In the genomic region with DNA sequence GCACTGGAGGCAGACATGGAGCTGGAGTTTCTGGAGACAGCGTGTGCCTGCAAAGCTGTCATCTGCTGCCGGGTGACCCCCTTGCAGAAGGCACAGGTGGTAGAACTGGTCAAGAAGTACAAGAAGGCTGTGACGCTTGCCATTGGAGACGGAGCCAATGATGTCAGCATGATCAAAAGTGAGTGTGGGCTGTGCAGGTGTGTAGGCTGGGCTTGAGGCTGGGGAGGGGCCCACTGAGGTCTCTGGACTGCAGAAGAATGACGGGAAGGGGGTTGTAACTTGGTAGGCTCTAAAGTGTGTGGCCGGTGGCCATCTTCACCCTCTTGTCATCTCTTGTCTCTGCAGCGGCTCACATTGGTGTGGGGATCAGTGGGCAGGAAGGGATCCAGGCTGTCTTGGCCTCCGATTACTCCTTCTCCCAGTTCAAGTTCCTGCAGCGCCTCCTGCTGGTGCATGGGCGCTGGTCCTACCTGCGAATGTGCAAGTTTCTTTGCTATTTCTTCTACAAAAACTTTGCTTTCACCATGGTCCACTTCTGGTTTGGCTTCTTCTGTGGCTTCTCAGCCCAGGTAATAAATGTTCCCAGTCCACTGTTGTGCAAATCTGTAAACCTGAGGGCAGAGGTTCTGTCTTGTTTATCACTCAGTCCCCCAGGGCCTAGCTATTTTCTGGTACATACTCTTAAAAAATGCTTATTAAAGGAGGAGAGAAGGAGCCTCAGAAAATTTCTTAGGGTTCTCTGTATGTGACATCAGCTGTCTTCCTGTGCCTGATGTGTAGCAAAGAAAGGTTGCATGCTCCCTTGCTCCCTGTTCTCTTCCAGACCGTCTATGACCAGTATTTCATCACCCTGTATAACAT, we compare ENCODE assay signal across 8 cellular contexts. TPM values are rescaled to one million over a fixed set of nuclear protein-coding genes. Genes with fewer than 3 reads are reported as not detected.
DNase-seq lines count a peak whose midpoint lies in the region; ATAC-seq and TF ChIP-seq lines count a peak whose summit lies in the region.

No MANE protein-coding gene starts in this region.

- ATAC-seq in GM21576 (IDR thresholded peaks at IDR 0.05; ENCODE audit: unreplicated experiment): no peak

- peak overlapping the region; percentile 80 for H3K4me3 Mint-ChIP-seq in endothelial cell (ENCODE audit: unreplicated experiment)

- DNase-seq in COLO668 (lab: John Stamatoyannopoulos, UW; ENCODE audit: unreplicated experiment) (peak; percentile 41), LHCN-M2 (ENCODE audit: low read depth) (peak; percentile 42), endothelial cell (ENCODE audit: low spot score) (peak; percentile 68), pons (ENCODE audit: low spot score) (peak; percentile 11), putamen (ENCODE audit: low spot score) (no peak), superior temporal gyrus (ENCODE audit: extremely low spot score) (no peak)
- peak; percentile 74 to 80 for DNase-seq in activated CD4-positive, alpha-beta T cell treated with anti-CD3 and anti-CD28 coated beads, Interleukin-2, amount 50 U/mL, for 4 hours

- peak; percentile 80 for TF ChIP-seq CTCF in endothelial cell (IDR thresholded peaks at IDR 0.05; ENCODE audit: unreplicated experiment)

- no peaks in the 10 kb centered on the region for H3K9me3 Mint-ChIP-seq in endothelial cell (ENCODE audit: unreplicated experiment)

- H3K27ac Mint-ChIP-seq in endothelial cell (ENCODE audit: unreplicated experiment): peak overlapping the region; percentile 42

- H3K36me3 Mint-ChIP-seq in endothelial cell (ENCODE audit: low read depth, unreplicated experiment): peaks cover 66% of the 10 kb centered on the region

- peaks cover 19% of the 10 kb centered on the region for H3K27me3 Mint-ChIP-seq in endothelial cell (ENCODE audit: unreplicated experiment)

- H3K4me1 Mint-ChIP-seq in endothelial cell (ENCODE audit: unreplicated experiment): peaks cover 20% of the 10 kb centered on the region

RNA-seq across cellular contexts. Expression of gene ATP8B2, which starts 19.9 kb away (rescaled TPM):
- total RNA-seq in LHCN-M2 (2014; rRNA removed) (59.2 and 64.9 TPM in 2 replicates), endothelial cell (ENCODE audit: unreplicated experiment) (58.1 TPM)
- polyA plus RNA-seq in LHCN-M2 (2012): 30.7 TPM

RNA-seq across cellular contexts. Expression of gene AQP10, which starts 24.3 kb away (rescaled TPM):
- total RNA-seq in LHCN-M2 (2014; rRNA removed) (not detected in 2 replicates), endothelial cell (ENCODE audit: unreplicated experiment) (not detected)
- polyA plus RNA-seq in LHCN-M2 (2012): not detected

RNA-seq across cellular contexts. Expression of gene IL6R, which starts 59.9 kb away (rescaled TPM):
- total RNA-seq in LHCN-M2 (2014; rRNA removed) (0.19 and 0.40 TPM in 2 replicates), endothelial cell (ENCODE audit: unreplicated experiment) (1.0 TPM)
- 0.34 TPM for polyA plus RNA-seq in LHCN-M2 (2012)

Comparison
In these comparisons a context has a peak if more than half of its experiments do, and no peak if none do; other contexts are left out.
1. DNase-seq: peak in COLO668 (single experiment), LHCN-M2 (single experiment), activated CD4-positive, alpha-beta T cell treated with anti-CD3 and anti-CD28 coated beads, Interleukin-2, amount 50 U/mL, for 4 hours (2 of 2), endothelial cell (single experiment) and pons (single experiment); none in putamen (single experiment) and superior temporal gyrus (single experiment).